Comparison of ENCODE assay signal across 8 cellular contexts in genomic region chr2:199979841-199980628, GRCh38. TPM values are rescaled to one million over a fixed set of nuclear protein-coding genes. Genes with fewer than 3 reads are reported as not detected.
A peak's percentile ranks its signal among the peaks of the same experiment; 100 is the strongest.
DNase-seq lines count a peak whose midpoint lies in the region; ATAC-seq and TF ChIP-seq lines count a peak whose summit lies in the region.

No MANE protein-coding gene starts in this region.

- TF ChIP-seq EP300 in Ishikawa (IDR thresholded peaks at IDR 0.05; ENCODE audit: borderline replicate concordance) (no peak), ovary (IDR thresholded peaks at IDR 0.05) (no peak)

- no peaks in the 10 kb centered on the region for H3K9me3 ChIP-seq in SJSA1 (replicated peaks)
- no peaks in the 10 kb centered on the region for H3K9me3 ChIP-seq in ovary
- H3K9me3 ChIP-seq in thoracic aorta = no peaks in the 10 kb centered on the region

- DNase-seq in SIG-M5 treated with dmso at 0.1 percent for 504 hours (lab: John Stamatoyannopoulos, UW; ENCODE audit: unreplicated experiment) (peak; percentile 45), SIG-M5 (lab: John Stamatoyannopoulos, UW) (no peak), SJSA1 (ENCODE audit: low read depth in 1 of 2, low spot score in 2 of 2) (peak; percentile 65 to 77), globus pallidus (ENCODE audit: low spot score) (peak; percentile 79), ovary (peak; percentile 81 to 93 (median 89)), thoracic aorta (ENCODE audit: low spot score) (peak; percentile 45)
- DNase-seq in activated effector memory CD4-positive, alpha-beta T cell treated with anti-CD3 and anti-CD28 coated beads, Interleukin-2, amount 50 U/mL, for 16 hours = peak; percentile 94

- peak; percentile 81 for TF ChIP-seq RAD21 in Ishikawa (IDR thresholded peaks at IDR 0.05; ENCODE audit: low read depth)

- peak; percentile 48 for ATAC-seq in thoracic aorta (ENCODE audit: insufficient number of reproducible peaks, low FRiP score, low read depth)

- TF ChIP-seq POLR2A in ovary (IDR thresholded peaks at IDR 0.05) = no peak

- 10 to 16% (median 12%) methylated on average over 12 of the region's 12 CpGs for WGBS in ovary, 3 donors

- TF ChIP-seq CTCF in ovary (IDR thresholded peaks at IDR 0.05) (peak; percentile 67 to 86 (median 84)), thoracic aorta (IDR thresholded peaks at IDR 0.05) (peak; percentile 81)

- 0 out of 2 replicates have a peak, but pooled peaks cover 5% of the 10 kb centered on the region for H3K4me1 ChIP-seq in SJSA1 (replicated peaks)
- no peaks in the 10 kb centered on the region for H3K4me1 ChIP-seq in ovary (ENCODE audit: insufficient read depth)
- H3K4me1 ChIP-seq in thoracic aorta (ENCODE audit: control insufficient read depth in 1 of 2, low read depth in 2 of 2) = peaks cover 0 to 5% of the 10 kb centered on the region in 2 donors

- H3K27ac ChIP-seq in SJSA1 (no peak overlapping the region), ovary (no peak overlapping the region), thoracic aorta (no peak overlapping the region)

- H3K27me3 ChIP-seq in SJSA1 (replicated peaks) (no peaks in the 10 kb centered on the region), ovary (no peaks in the 10 kb centered on the region), thoracic aorta (replicated peaks; ENCODE audit: insufficient read depth) (no peaks in the 10 kb centered on the region)

- intact Hi-C loops in ovary (cut with DNase I) = loop anchor here (2.0 to 10.0 kb wide), 5 partner anchors 325 to 725 kb away; partner anchors contain the start of gene SPATS2L (in 4 of the 4)

- H3K4me3 ChIP-seq in SJSA1 (no peak overlapping the region), ovary (no peak overlapping the region), thoracic aorta (peak overlapping the region; percentile 57)

- no peaks in the 10 kb centered on the region for H3K36me3 ChIP-seq in SJSA1
- H3K36me3 ChIP-seq in ovary = no peaks in the 10 kb centered on the region
- no peaks in the 10 kb centered on the region for H3K36me3 ChIP-seq in thoracic aorta

TF ChIP-seq in Ishikawa, 13 proteins besides CTCF, POLR2A, EP300 and RAD21:
- no peak for TF ChIP-seq FOXM1 (IDR thresholded peaks at IDR 0.05; ENCODE audit: borderline replicate concordance, low read depth)
- TF ChIP-seq TAF1 (IDR thresholded peaks at IDR 0.05; ENCODE audit: low read depth) = no peak
- no peak for TF ChIP-seq MAX (IDR thresholded peaks at IDR 0.05)
- TF ChIP-seq EGR1 (IDR thresholded peaks at IDR 0.05) = no peak
- no peak for TF ChIP-seq REST (IDR thresholded peaks at IDR 0.05; ENCODE audit: low read depth)
- no peak for TF ChIP-seq NFIC (IDR thresholded peaks at IDR 0.05)
- TF ChIP-seq USF1 (IDR thresholded peaks at IDR 0.05) = no peak
- no peak for TF ChIP-seq CREB1 (IDR thresholded peaks at IDR 0.05; ENCODE audit: low read depth)
- TF ChIP-seq TEAD4 (IDR thresholded peaks at IDR 0.05) = no peak
- TF ChIP-seq YY1 (IDR thresholded peaks at IDR 0.05; ENCODE audit: low read depth) = no peak
- TF ChIP-seq ZBTB7A (IDR thresholded peaks at IDR 0.05; ENCODE audit: low read depth) = no peak

RNA-seq across cellular contexts. Expression of gene MAIP1, which starts 24.7 kb away (rescaled TPM):
- total RNA-seq in SJSA1 (2014; rRNA removed; shearing (Covaris generic)) = 17.9 and 31.8 TPM in 2 replicates
- total RNA-seq in ovary = 10 to 100 TPM; 10.7 to 18.3 (median 13.5) TPM
- 10 to 100 TPM; 11.9 to 12.2 TPM for polyA plus RNA-seq in ovary
- total RNA-seq in thoracic aorta = 1 to 10 TPM; 4.2 to 8.6 TPM

RNA-seq across cellular contexts. Expression of gene TYW5, which starts 24.7 kb away (rescaled TPM):
- total RNA-seq in SJSA1 (2014; rRNA removed; shearing (Covaris generic)) = 6.3 and 9.2 TPM in 2 replicates
- total RNA-seq in ovary (1 to 10 TPM; 4.4 to 7.5 (median 5.7) TPM), thoracic aorta (1 to 10 TPM; 5.3 to 9.8 TPM)
- polyA plus RNA-seq in ovary = 1 to 10 TPM; 2.8 to 5.8 TPM
